In the genomic region with DNA sequence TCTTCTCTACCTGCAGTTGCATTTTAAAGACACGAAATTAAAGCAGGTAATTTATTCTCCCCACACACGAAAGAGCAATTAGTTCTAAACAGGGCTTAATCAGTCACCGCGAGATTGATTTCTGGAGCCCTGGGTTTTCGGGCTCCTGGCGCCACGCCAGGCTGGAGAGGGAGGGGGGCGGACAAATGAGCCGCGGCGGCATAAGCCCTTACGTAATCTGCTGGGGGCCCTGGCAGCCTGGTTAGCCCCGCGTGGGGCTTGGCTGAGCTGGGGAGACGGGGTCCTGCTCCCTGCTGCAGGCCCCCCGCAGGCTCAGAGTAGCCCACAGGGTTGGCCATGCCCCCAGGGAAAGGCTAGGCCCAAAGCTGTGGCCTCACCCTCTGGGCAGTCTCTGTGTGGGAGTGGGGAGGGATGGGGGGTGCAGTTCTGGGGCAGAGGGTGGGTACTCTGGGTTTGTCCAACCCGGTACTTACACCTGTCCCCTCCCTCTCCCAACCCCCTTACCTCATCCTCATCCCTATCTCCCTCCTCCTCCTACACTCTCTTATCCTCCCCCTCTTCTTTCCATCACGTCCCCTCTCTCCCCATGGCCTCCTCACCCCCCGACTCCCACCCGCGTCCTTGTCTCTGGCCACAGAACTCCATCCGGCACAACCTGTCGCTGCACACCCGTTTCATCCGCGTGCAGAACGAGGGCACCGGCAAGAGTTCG, we compare ENCODE assay signal across 9 cellular contexts. TPM values are rescaled to one million over a fixed set of nuclear protein-coding genes. Genes with fewer than 3 reads are reported as not detected.
A peak's percentile ranks its signal among the peaks of the same experiment; 100 is the strongest.
DNase-seq lines count a peak whose midpoint lies in the region; ATAC-seq and TF ChIP-seq lines count a peak whose summit lies in the region.
"Had no signal": no experiment of that assay in that cellular context is flagged by ENCODE, and none has a peak within 500 bp of the region (broad histone marks: within the 10 kb centered on the region; RNA-seq: fewer than 3 reads in every experiment).

No MANE protein-coding gene starts in this region.

- H3K4me1 ChIP-seq in iPS-18a (ENCODE audit: control insufficient read depth, low read depth, low read length) (peaks cover 10% of the 10 kb centered on the region), smooth muscle cell (ENCODE audit: low read depth) (peaks cover 19% of the 10 kb centered on the region)

- H3K79me2 ChIP-seq in smooth muscle cell (ENCODE audit: low read depth): no peaks in the 10 kb centered on the region

- H3K9ac ChIP-seq in iPS-18a (ENCODE audit: low read length): no peak overlapping the region
- H3K9ac ChIP-seq in smooth muscle cell (ENCODE audit: low read depth): no peak overlapping the region

- 23% methylated on average over 26 of the region's 29 CpGs for WGBS in smooth muscle cell (ENCODE audit: low lambda C conversion rate)

- intact Hi-C loops in Calu3 (cut with micrococcal nuclease; ENCODE audit: unreplicated experiment): no loop called here

- DNase-seq in Calu3 (peak; percentile 70), NCI-H2029 (lab: John Stamatoyannopoulos, UW) (peak; percentile 95), smooth muscle cell (lab: John Stamatoyannopoulos, UW; ENCODE audit: unreplicated experiment) (peak; percentile 29), NK-92 (lab: John Stamatoyannopoulos, UW; ENCODE audit: unreplicated experiment) (no peak), amniotic stem cell (lab: John Stamatoyannopoulos, UW) (no peak)

- H3K36me3 ChIP-seq in iPS-18a (ENCODE audit: control insufficient read depth, low read depth, low read length) (no peaks in the 10 kb centered on the region), smooth muscle cell (ENCODE audit: low read depth) (no peaks in the 10 kb centered on the region)
- H3K36me3 ChIP-seq: HAP-1 had no signal

- peaks cover 2% of the 10 kb centered on the region for H3K9me3 Mint-ChIP-seq in Calu3 (ENCODE audit: low read depth, unreplicated experiment)
- no peaks in the 10 kb centered on the region for H3K9me3 Mint-ChIP-seq in activated naive CD8-positive, alpha-beta T cell (ENCODE audit: low read depth)

- peak overlapping the region; percentile 89 for H3K4me2 ChIP-seq in smooth muscle cell

- H3K27ac ChIP-seq in iPS-18a (ENCODE audit: low read length): no peak overlapping the region
- no peak overlapping the region for H3K27ac ChIP-seq in smooth muscle cell (ENCODE audit: low read depth)

- no peaks in the 10 kb centered on the region for H3K9me3 ChIP-seq in iPS-18a (ENCODE audit: control insufficient read depth, low read depth, low read length)
- no peaks in the 10 kb centered on the region for H3K9me3 ChIP-seq in smooth muscle cell (replicated peaks; ENCODE audit: low read depth)
- H3K9me3 ChIP-seq: HAP-1 had no signal

- peaks cover 19% of the 10 kb centered on the region for H3K36me3 Mint-ChIP-seq in Calu3 (ENCODE audit: insufficient read depth, unreplicated experiment)
- no peaks in the 10 kb centered on the region for H3K36me3 Mint-ChIP-seq in activated naive CD8-positive, alpha-beta T cell

- H3K27ac Mint-ChIP-seq in Calu3 (ENCODE audit: unreplicated experiment): peak overlapping the region; percentile 63
- no peak overlapping the region for H3K27ac Mint-ChIP-seq in activated naive CD8-positive, alpha-beta T cell

- peak overlapping the region; percentile 67 for H3K4me3 Mint-ChIP-seq in Calu3 (ENCODE audit: low read depth, unreplicated experiment)
- peak overlapping the region; percentile 84 for H3K4me3 Mint-ChIP-seq in activated naive CD8-positive, alpha-beta T cell

- H4K20me1 ChIP-seq in smooth muscle cell (ENCODE audit: low read depth): no peaks in the 10 kb centered on the region

- no peaks in the 10 kb centered on the region for H3F3A ChIP-seq in smooth muscle cell (ENCODE audit: low read depth)

- peaks cover 13% of the 10 kb centered on the region for H3K4me1 Mint-ChIP-seq in Calu3 (ENCODE audit: low read depth, unreplicated experiment)
- H3K4me1 Mint-ChIP-seq in activated naive CD8-positive, alpha-beta T cell (ENCODE audit: low read depth): peaks cover 12% of the 10 kb centered on the region

- CTCF ChIA-PET in Calu3 (lab: Charles Lee): interaction anchor here (2.1 kb wide), 1 partner anchor 21 kb away, joined by 4 read pairs; no protein-coding TSS in a partner anchor

- no TSS peak for BruUV-seq in Calu3 (replicated peaks; lab: Mats Ljungman, UMichigan)

- ATAC-seq in HG03135 (IDR thresholded peaks at IDR 0.05; ENCODE audit: unreplicated experiment): no peak

- peak overlapping the region; percentile 49 for H2AFZ ChIP-seq in smooth muscle cell (ENCODE audit: low read depth)

- peaks cover 59% of the 10 kb centered on the region for H3K27me3 Mint-ChIP-seq in Calu3 (ENCODE audit: unreplicated experiment)
- peaks cover 24% of the 10 kb centered on the region for H3K27me3 Mint-ChIP-seq in activated naive CD8-positive, alpha-beta T cell

- H3K27me3 ChIP-seq in iPS-18a (ENCODE audit: control insufficient read depth, insufficient read depth, low read length) (peaks cover 62% of the 10 kb centered on the region), smooth muscle cell (ENCODE audit: low read depth) (peaks cover 20% of the 10 kb centered on the region)

- TF ChIP-seq CTCF in Calu3 (IDR thresholded peaks at IDR 0.05; ENCODE audit: unreplicated experiment) (no peak), smooth muscle cell (IDR thresholded peaks at IDR 0.05; ENCODE audit: borderline replicate concordance, insufficient read depth, poor library complexity, severe bottlenecking) (no peak)

- H3K4me3 ChIP-seq in iPS-18a (ENCODE audit: low read length) (peak overlapping the region; percentile 44), smooth muscle cell (peak overlapping the region; percentile 47)
- H3K4me3 ChIP-seq: HAP-1 had no signal

RNA-seq across cellular contexts. Expression of a gene that starts 19.9 kb away (rescaled TPM):
- total RNA-seq in Calu3 (2022): 0.47 and 1.0 TPM in 2 replicates
- total RNA-seq in smooth muscle cell: 0.85 and 0.99 TPM in 2 replicates
- polyA plus RNA-seq in smooth muscle cell: 1.7 and 2.3 TPM in 2 replicates

Comparison
In these comparisons a context has a peak if more than half of its experiments do, and no peak if none do; other contexts are left out.
1. DNase-seq: peak in Calu3 (single experiment), NCI-H2029 (single experiment) and smooth muscle cell (single experiment); none in NK-92 (single experiment) and amniotic stem cell (single experiment).